In the genomic region with DNA sequence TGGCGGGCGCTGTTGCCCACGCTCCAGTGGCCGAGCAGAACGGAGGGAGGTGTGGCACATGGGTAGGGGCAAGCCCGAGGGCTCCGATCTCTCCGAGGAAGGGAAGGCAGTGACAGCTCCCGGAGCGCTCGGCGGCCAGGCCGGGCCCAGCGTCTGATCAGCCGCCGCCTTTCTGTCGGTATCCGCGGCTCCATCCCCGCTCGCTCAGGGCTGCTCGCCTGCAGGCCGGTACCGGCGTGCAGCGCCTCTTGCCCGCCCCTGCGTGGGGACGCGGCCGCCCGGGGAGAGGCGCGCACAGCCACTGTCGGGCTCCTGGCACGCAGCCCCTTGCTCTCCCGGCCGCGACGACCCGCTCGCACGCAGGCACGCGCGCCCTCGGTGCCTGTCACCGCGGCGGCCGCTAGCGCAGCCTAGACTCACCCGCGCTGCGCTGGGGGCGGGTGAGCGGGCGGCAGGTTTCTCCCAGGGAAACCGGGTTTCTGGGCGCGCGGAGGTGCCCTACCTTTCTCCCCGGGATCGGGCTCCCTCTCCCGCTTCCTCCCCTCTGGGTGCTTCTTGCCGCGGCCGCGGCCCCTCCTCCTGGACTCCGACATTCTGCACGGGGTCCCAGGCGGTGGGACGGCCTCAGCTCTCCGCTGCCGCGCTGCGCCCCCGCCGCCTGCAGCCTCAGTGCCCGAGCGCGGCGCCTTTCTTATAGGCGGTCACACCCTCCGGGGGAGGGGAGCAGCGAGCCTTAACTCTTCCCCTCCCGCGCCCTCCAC, we compare ENCODE assay signal across 1 cellular context.
TF ChIP-seq lines count a peak whose summit lies in the region.

No MANE protein-coding gene starts in this region.

TF ChIP-seq in GM12878, 131 proteins besides CTCF, POLR2A, EP300 and RAD21 (continued from another document):
- TF ChIP-seq JUND (IDR thresholded peaks at IDR 0.05; ENCODE audit: low read depth, low read length) = no peak
- no peak for TF ChIP-seq SPI1 (IDR thresholded peaks at IDR 0.05; ENCODE audit: borderline replicate concordance, insufficient read depth, low read depth, low read length)
- TF ChIP-seq BRCA1 (IDR thresholded peaks at IDR 0.05; ENCODE audit: low read depth, low read length) = no peak
- TF ChIP-seq ATF7 (IDR thresholded peaks at IDR 0.05; ENCODE audit: low read depth) = no peak
TF ChIP-seq in GM12878: peak in this region for 4.
